25 cellular contexts compared by ENCODE assay signal in genomic region chr12:101042211-101042610, GRCh38.
DNase-seq lines count a peak whose midpoint lies in the region; ATAC-seq and TF ChIP-seq lines count a peak whose summit lies in the region.
"Had no signal": no experiment of that assay in that cellular context is flagged by ENCODE, and none has a peak within 500 bp of the region (broad histone marks: within the 10 kb centered on the region; RNA-seq: fewer than 3 reads in every experiment).

No MANE protein-coding gene starts in this region.

- peak; percentile 90 for DNase-seq in COLO668 (lab: John Stamatoyannopoulos, UW; ENCODE audit: unreplicated experiment)
- DNase-seq in NCI-H1105 (lab: John Stamatoyannopoulos, UW), result peak; percentile 3
- DNase-seq in NCI-H510A (lab: John Stamatoyannopoulos, UW), result peak; percentile 56
- peak; percentile 12 for DNase-seq in dedifferentiated amniotic fluid mesenchymal stem cell (ENCODE audit: extremely low spot score)
- DNase-seq in T-helper 9 cell, result no peak
- no peak for DNase-seq in erythroblast (lab: John Stamatoyannopoulos, UW)
- DNase-seq: activated CD4-positive, alpha-beta T cell treated with anti-CD3 and anti-CD28 coated beads for 4 hours; amniotic stem cell; brain microvascular endothelial cell; CD8-positive, alpha-beta memory T cell; DMS79; effector CD4-positive, alpha-beta T cell; GM23248; HFFc6; hypothalamus; left cardiac atrium; NCI-H1092; NCI-H2081 treated with DMSO at 0.1 percent for 48 hours; NCI-H524; trophoblast cell had no signal

- TF ChIP-seq POLR2A in erythroblast (IDR thresholded peaks at IDR 0.05; ENCODE audit: low read length), result no peak

- ATAC-seq in GM21367 (IDR thresholded peaks at IDR 0.05; ENCODE audit: unreplicated experiment) (no peak), HG02885 (IDR thresholded peaks at IDR 0.05; ENCODE audit: poor library complexity, unreplicated experiment) (no peak)
- ATAC-seq: activated T-helper 17 cell treated with anti-CD3 and anti-CD28 coated beads, Interleukin-2, amount 50 U/mL, for 72 hours; K562; left cardiac atrium; stimulated activated memory B cell treated with anti-CD40 and anti-IgM and Interleukin-4, amounts not matched to agents 10 μg/mL and 1 μg/mL and 100 μg/mL, for 72 hours had no signal

Comparison
In these comparisons a context has a peak if more than half of its experiments do, and no peak if none do; other contexts are left out.
1. DNase-seq: peak in COLO668 (single experiment), NCI-H1105 (single experiment), NCI-H510A (single experiment) and dedifferentiated amniotic fluid mesenchymal stem cell (single experiment); none in T-helper 9 cell (single experiment) and erythroblast (0 of 2).